9 cellular contexts compared by ENCODE assay signal in genomic region chr4:6471303-6472007, GRCh38. TPM values are rescaled to one million over a fixed set of nuclear protein-coding genes. Genes with fewer than 3 reads are reported as not detected.
DNase-seq lines count a peak whose midpoint lies in the region; ATAC-seq and TF ChIP-seq lines count a peak whose summit lies in the region.
"Had no signal": no experiment of that assay in that cellular context is flagged by ENCODE, and none has a peak within 500 bp of the region (broad histone marks: within the 10 kb centered on the region; RNA-seq: fewer than 3 reads in every experiment).

No MANE protein-coding gene starts in this region.

- H3K36me3 ChIP-seq in ES-I3 (ENCODE audit: insufficient read depth, low read length) (no peaks in the 10 kb centered on the region), Panc1 (ENCODE audit: control insufficient read depth, insufficient read depth, low read length) (no peaks in the 10 kb centered on the region), right atrium auricular region (no peaks in the 10 kb centered on the region), rectal smooth muscle tissue (ENCODE audit: control insufficient read depth, insufficient read depth, low read length) (no peaks in the 10 kb centered on the region), tibial nerve (no peaks in the 10 kb centered on the region)

- H3K27ac ChIP-seq in Panc1 (ENCODE audit: low read length) = peak overlapping the region; percentile 69
- no peak overlapping the region for H3K27ac ChIP-seq in right atrium auricular region
- no peak overlapping the region for H3K27ac ChIP-seq in rectal smooth muscle tissue (ENCODE audit: low read depth, low read length)
- no peak overlapping the region for H3K27ac ChIP-seq in tibial nerve

- TF ChIP-seq CTCF in Panc1 (IDR thresholded peaks at IDR 0.05) (no peak), right atrium auricular region (IDR thresholded peaks at IDR 0.05) (no peak), tibial nerve (IDR thresholded peaks at IDR 0.05) (no peak)

- POLR2A ChIA-PET in Panc1 (lab: Charles Lee) = no interaction called here

- H3K9ac ChIP-seq in ES-I3 (ENCODE audit: low read depth, low read length) = peak overlapping the region; percentile 69; the same call in 1 of the 2 replicates
- H3K9ac ChIP-seq in rectal smooth muscle tissue (ENCODE audit: low read length) = no peak overlapping the region

- peak overlapping the region; percentile 51 to 61 for H3K4me3 ChIP-seq in Panc1 (ENCODE audit: low read depth in 2 of 2, low read length in 2 of 2)
- H3K4me3 ChIP-seq in right atrium auricular region = peak overlapping the region; percentile 35 to 54
- peak overlapping the region; percentile 55 for H3K4me3 ChIP-seq in rectal smooth muscle tissue (ENCODE audit: low read length)
- H3K4me3 ChIP-seq in tibial nerve = peak overlapping the region in 1 of 4 donors; percentile 49

- H3K27me3 ChIP-seq in Panc1 (ENCODE audit: control insufficient read depth, insufficient read depth, low read length) = no peaks in the 10 kb centered on the region
- peaks cover 0 to 4% of the 10 kb centered on the region in 2 donors for H3K27me3 ChIP-seq in right atrium auricular region
- peaks cover 17% of the 10 kb centered on the region for H3K27me3 ChIP-seq in rectal smooth muscle tissue (ENCODE audit: control insufficient read depth, insufficient read depth, low read length)
- H3K27me3 ChIP-seq in tibial nerve = peaks cover 0 to 60% of the 10 kb centered on the region in 2 donors

- BruUV-seq in Panc1 (replicated peaks; lab: Mats Ljungman, UMichigan) = no TSS peak

- CTCF ChIA-PET in Panc1 (lab: Charles Lee) = no interaction called here

- 2 to 4% methylated on average over 13 to 17 of the region's 28 CpGs for WGBS in tibial nerve, 2 donors

- DNase-seq in Panc1 (ENCODE audit: low read depth, low spot score) (no peak), right atrium auricular region (ENCODE audit: low spot score) (no peak), tibial nerve (ENCODE audit: low spot score in 2 of 2) (no peak), LoVo (ENCODE audit: low spot score) (no peak), NCI-H1694 (lab: John Stamatoyannopoulos, UW) (no peak)
- DNase-seq in stimulated activated CD4-positive, alpha-beta T cell treated with anti-CD3 and anti-CD28 coated beads, Interleukin-4, amount 100 ng/mL, for 1 hour = no peak
- DNase-seq: NCI-H526 treated with DMSO at 0.1 percent for 48 hours had no signal

- intact Hi-C loops in Panc1 (cut with micrococcal nuclease; ENCODE audit: unreplicated experiment) = no loop called here

- in situ Hi-C loops in Panc1 (cut with HindIII; ENCODE audit: low pct_unique_long_range_greater_than_20kb, low sequenced_read_pairs) = no loop called here

- peaks cover 5% of the 10 kb centered on the region; the same call in 1 of the 2 replicates for H3K4me1 ChIP-seq in ES-I3 (ENCODE audit: insufficient read depth, low read length)
- H3K4me1 ChIP-seq in Panc1 (ENCODE audit: control insufficient read depth, insufficient read depth, low read length) = peaks cover 8% of the 10 kb centered on the region
- H3K4me1 ChIP-seq in right atrium auricular region = peaks cover 0 to 19% of the 10 kb centered on the region in 2 donors
- H3K4me1 ChIP-seq in rectal smooth muscle tissue (ENCODE audit: control insufficient read depth, insufficient read depth, low read length) = peaks cover 3% of the 10 kb centered on the region
- H3K4me1 ChIP-seq in tibial nerve = peaks cover 0 to 22% (median 2%) of the 10 kb centered on the region in 4 donors

- no peak for TF ChIP-seq EP300 in tibial nerve (IDR thresholded peaks at IDR 0.05)

- ATAC-seq in Panc1 = no peak

- H3K9me3 ChIP-seq in ES-I3 (ENCODE audit: control insufficient read depth, insufficient read depth, low read length) = no peaks in the 10 kb centered on the region
- no peaks in the 10 kb centered on the region for H3K9me3 ChIP-seq in Panc1 (ENCODE audit: control insufficient read depth, insufficient read depth, low read depth, low read length)
- no peaks in the 10 kb centered on the region for H3K9me3 ChIP-seq in right atrium auricular region
- peaks cover 0 to 12% (median 0%) of the 10 kb centered on the region in 4 donors for H3K9me3 ChIP-seq in tibial nerve

- TF ChIP-seq POLR2A in tibial nerve (IDR thresholded peaks at IDR 0.05) = no peak

RNA-seq across cellular contexts. Expression of gene PPP2R2C, which starts 1.0 kb away (rescaled TPM):
- 26.7 TPM for total RNA-seq in Panc1 (2021; ENCODE audit: unreplicated experiment)
- 33.7 TPM for polyA plus RNA-seq in Panc1 (2012; ENCODE audit: insufficient read length)
- total RNA-seq in right atrium auricular region = 1 to 10 TPM; 4.6 to 5.7 TPM
- total RNA-seq in tibial nerve = under 1 TPM in 3 of 4 donors, not detected in 1; under 0.01 to 0.66 (median 0.42) TPM
